ENCODE assay signal across 8 cellular contexts in genomic region chr19:913080-913748, GRCh38. TPM values are rescaled to one million over a fixed set of nuclear protein-coding genes. Genes with fewer than 3 reads are reported as not detected.
DNase-seq lines count a peak whose midpoint lies in the region; ATAC-seq and TF ChIP-seq lines count a peak whose summit lies in the region.

TSS of gene R3HDM4 (minus strand) at chr19:913219. CDS start at chr19:913157, 62 bp downstream.

- CTCF ChIA-PET in activated CD4-positive, alpha-beta T cell treated with anti-CD3 and anti-CD28 coated beads, Interleukin-2, amount 10 ng/mL, durations not matched to agents 7 days and 5 days (lab: Charles Lee), result interaction anchor here (0.7 to 2.1 kb wide), 2 partner anchors 18 to 49 kb away, joined by 3 to 12 read pairs; no protein-coding TSS in a partner anchor

- H3K4me3 ChIP-seq in NB4 (ENCODE audit: low read depth, low read length), result peak within 1 kb of the TSS; percentile 53
- peak within 1 kb of the TSS; percentile 76 for H3K4me3 ChIP-seq in coronary artery

- peaks cover 11% of the 10 kb centered on the region for H3K36me3 Mint-ChIP-seq in activated CD4-positive, alpha-beta T cell treated with anti-CD3 and anti-CD28 coated beads, Interleukin-2, amount 10 ng/mL, durations not matched to agents 7 days and 5 days (ENCODE audit: low read depth)

- peak; percentile 47 for ATAC-seq in GM19452 (IDR thresholded peaks at IDR 0.05; ENCODE audit: unreplicated experiment)
- no peak for ATAC-seq in GM21528 (IDR thresholded peaks at IDR 0.05; ENCODE audit: low FRiP score, unreplicated experiment)

- peak within 1 kb of the TSS; percentile 93 for H3K27ac Mint-ChIP-seq in activated CD4-positive, alpha-beta T cell treated with anti-CD3 and anti-CD28 coated beads, Interleukin-2, amount 10 ng/mL, durations not matched to agents 7 days and 5 days

- POLR2A ChIA-PET in activated CD4-positive, alpha-beta T cell treated with anti-CD3 and anti-CD28 coated beads, Interleukin-2, amount 10 ng/mL, durations not matched to agents 7 days and 5 days (lab: Charles Lee), result no interaction called here

- peak; percentile 71 for DNase-seq in Ammon's horn (ENCODE audit: low spot score)
- DNase-seq in NB4 (ENCODE audit: low read depth), result peak; percentile 60
- DNase-seq in activated CD4-positive, alpha-beta T cell treated with anti-CD3 and anti-CD28 coated beads, Interleukin-2, amount 10 ng/mL, durations not matched to agents 7 days and 5 days, result peak; percentile 84
- DNase-seq in coronary artery (ENCODE audit: low spot score), result no peak
- DNase-seq in left kidney (ENCODE audit: low read depth, low spot score), result peak; percentile 84
- peak; percentile 78 for DNase-seq in stimulated activated CD4-positive, alpha-beta T cell treated with anti-CD3 and anti-CD28 coated beads, Interleukin-1b, Interleukin-23, amount 100 ng/mL, for 48 hours

- H3K4me3 Mint-ChIP-seq in activated CD4-positive, alpha-beta T cell treated with anti-CD3 and anti-CD28 coated beads, Interleukin-2, amount 10 ng/mL, durations not matched to agents 7 days and 5 days, result peak within 1 kb of the TSS; percentile 83

- H3K9me3 Mint-ChIP-seq in activated CD4-positive, alpha-beta T cell treated with anti-CD3 and anti-CD28 coated beads, Interleukin-2, amount 10 ng/mL, durations not matched to agents 7 days and 5 days, result no peaks in the 10 kb centered on the region

- H3K27ac ChIP-seq in coronary artery, result peak within 1 kb of the TSS; percentile 79 to 91

- no peak for TF ChIP-seq CTCF in NB4 (IDR thresholded peaks at IDR 0.05; ENCODE audit: low read depth, low read length)
- TF ChIP-seq CTCF in coronary artery (IDR thresholded peaks at IDR 0.05), result no peak

- H3K27me3 Mint-ChIP-seq in activated CD4-positive, alpha-beta T cell treated with anti-CD3 and anti-CD28 coated beads, Interleukin-2, amount 10 ng/mL, durations not matched to agents 7 days and 5 days, result peaks cover 4% of the 10 kb centered on the region

- H3K4me1 Mint-ChIP-seq in activated CD4-positive, alpha-beta T cell treated with anti-CD3 and anti-CD28 coated beads, Interleukin-2, amount 10 ng/mL, durations not matched to agents 7 days and 5 days, result peaks cover 37% of the 10 kb centered on the region

- TF ChIP-seq POLR2A in NB4 (IDR thresholded peaks at IDR 0.05; ENCODE audit: extremely low read depth, insufficient read length), result peak; percentile 46

RNA-seq across cellular contexts. Expression of gene R3HDM4, which starts in this region (rescaled TPM):
- 100 to 1,000 TPM; 120 to 121 TPM for total RNA-seq in activated CD4-positive, alpha-beta T cell treated with anti-CD3 and anti-CD28 coated beads, Interleukin-2, amount 10 ng/mL, durations not matched to agents 7 days and 5 days
